ENCODE assay signal across 10 cellular contexts in genomic region chr19:11849264-11849615, GRCh38. TPM values are rescaled to one million over a fixed set of nuclear protein-coding genes. Genes with fewer than 3 reads are reported as not detected.
A peak's percentile ranks its signal among the peaks of the same experiment; 100 is the strongest.
DNase-seq lines count a peak whose midpoint lies in the region; ATAC-seq and TF ChIP-seq lines count a peak whose summit lies in the region.
"Had no signal": no experiment of that assay in that cellular context is flagged by ENCODE, and none has a peak within 500 bp of the region (broad histone marks: within the 10 kb centered on the region; RNA-seq: fewer than 3 reads in every experiment).

No MANE protein-coding gene starts in this region.

- peak overlapping the region; percentile 79 for H3K4me2 ChIP-seq in hepatocyte

- H3K4me3 ChIP-seq in WERI-Rb-1 (ENCODE audit: low read depth, low read length) = peak overlapping the region; percentile 89
- peak overlapping the region; percentile 39 for H3K4me3 ChIP-seq in hepatocyte
- peak overlapping the region; percentile 60 to 91 (median 70) for H3K4me3 ChIP-seq in spleen

- no peak for ATAC-seq in HG03159 (IDR thresholded peaks at IDR 0.05; ENCODE audit: unreplicated experiment)

- H3K27me3 ChIP-seq in WERI-Rb-1 (ENCODE audit: insufficient read depth, low read depth, severe bottlenecking) = no peaks in the 10 kb centered on the region
- no peaks in the 10 kb centered on the region for H3K27me3 ChIP-seq in hepatocyte
- H3K27me3 ChIP-seq in spleen (replicated peaks in 1 of 7) = no peaks in the 10 kb centered on the region

- H3K4me1 ChIP-seq in hepatocyte (ENCODE audit: insufficient read depth) (no peaks in the 10 kb centered on the region), spleen (peaks cover 5 to 30% (median 20%) of the 10 kb centered on the region in 6 donors)

- no peaks in the 10 kb centered on the region for H3K9me2 ChIP-seq in hepatocyte (replicated peaks; ENCODE audit: insufficient read depth)

- H3K36me3 Mint-ChIP-seq in CD14-positive monocyte (peaks cover 3 to 25% of the 10 kb centered on the region in 2 donors), HFFc6 (ENCODE audit: low read depth) (peaks cover 11% of the 10 kb centered on the region; the same call in 1 of the 2 replicates)

- peak overlapping the region in 6 of 7 donors; percentile 17 to 82 (median 68) for H3K27ac Mint-ChIP-seq in CD14-positive monocyte
- H3K27ac Mint-ChIP-seq in HFFc6 = no peak overlapping the region

- H2AFZ ChIP-seq in hepatocyte = no peak overlapping the region

- TF ChIP-seq CTCF in CD14-positive monocyte (IDR thresholded peaks at IDR 0.05) (no peak), HFFc6 (IDR thresholded peaks at IDR 0.05) (no peak), WERI-Rb-1 (IDR thresholded peaks at IDR 0.05; ENCODE audit: low read depth, low read length) (no peak), hepatocyte (IDR thresholded peaks at IDR 0.05; ENCODE audit: poor library complexity) (no peak), spleen (IDR thresholded peaks at IDR 0.05 in 8 of 11, conservative IDR thresholded peaks at IDR 0.05 in 3 of 11) (no peak)

- no peak for DNase-seq in CD14-positive monocyte (ENCODE audit: low spot score)
- DNase-seq in HFFc6 = no peak
- no peak for DNase-seq in WERI-Rb-1
- no peak for DNase-seq in hepatocyte (ENCODE audit: low spot score)
- DNase-seq in spleen = no peak
- no peak for DNase-seq in ureter (ENCODE audit: low spot score)
- no peak for DNase-seq in NCI-H1694 treated with DMSO at 0.1 percent for 48 hours (lab: John Stamatoyannopoulos, UW)

- H3K27ac ChIP-seq in WERI-Rb-1 (peak overlapping the region; percentile 86), hepatocyte (peak overlapping the region; percentile 73), spleen (peak overlapping the region; percentile 61 to 89 (median 82))
- H3K27ac ChIP-seq: epithelial cell of prostate had no signal

- H3K9me3 Mint-ChIP-seq in CD14-positive monocyte (peaks cover 28 to 80% (median 54%) of the 10 kb centered on the region in 7 donors), HFFc6 (peaks cover 5% of the 10 kb centered on the region; the same call in 1 of the 2 replicates)

- H3K9me3 ChIP-seq in WERI-Rb-1 (ENCODE audit: severe bottlenecking) = no peaks in the 10 kb centered on the region
- H3K9me3 ChIP-seq in hepatocyte (ENCODE audit: low read depth) = no peaks in the 10 kb centered on the region
- peaks cover 0 to 20% (median 7%) of the 10 kb centered on the region in 8 donors for H3K9me3 ChIP-seq in spleen

- intact Hi-C loops in CD14-positive monocyte (cut with micrococcal nuclease) (no loop called here), spleen (cut with DNase I; ENCODE audit: low total_unique reads) (no loop called here)

- H3K4me1 Mint-ChIP-seq in CD14-positive monocyte (peaks cover 20% of the 10 kb centered on the region), HFFc6 (ENCODE audit: low read depth) (peaks cover 5% of the 10 kb centered on the region)

- no peak for TF ChIP-seq POLR2A in spleen (IDR thresholded peaks at IDR 0.05)

- 57% methylated on average over 8 of the region's 8 CpGs for WGBS in hepatocyte (ENCODE audit: low lambda C conversion rate, missing lambda C conversion rate)
- WGBS in spleen, 5 donors = 2 to 11% (median 8%) methylated on average over 8 of the region's 8 CpGs

- H3K79me2 ChIP-seq in hepatocyte = peaks cover 2% of the 10 kb centered on the region

- H3K36me3 ChIP-seq in WERI-Rb-1 (peaks cover 27% of the 10 kb centered on the region), hepatocyte (replicated peaks; ENCODE audit: insufficient read depth, low read depth) (no peaks in the 10 kb centered on the region), spleen (peaks cover 0 to 28% (median 0%) of the 10 kb centered on the region in 6 donors)

- peaks cover 0 to 5% (median 2%) of the 10 kb centered on the region in 3 donors for H3K27me3 Mint-ChIP-seq in CD14-positive monocyte (ENCODE audit: low read depth in 3 of 3)
- H3K27me3 Mint-ChIP-seq in HFFc6 (ENCODE audit: insufficient read depth) = peaks cover 14% of the 10 kb centered on the region

- no peaks in the 10 kb centered on the region for H4K20me1 ChIP-seq in hepatocyte (ENCODE audit: insufficient read depth, poor library complexity, severe bottlenecking)

- H3K4me3 Mint-ChIP-seq in CD14-positive monocyte (peak overlapping the region; percentile 84 to 90), HFFc6 (peak overlapping the region; percentile 54)

RNA-seq across cellular contexts. Expression of gene ZNF439, which starts 0.7 kb away (rescaled TPM):
- polyA plus RNA-seq in CD14-positive monocyte (under 1 TPM; 0.31 to 0.82 TPM), hepatocyte (2.3 and 2.6 TPM in 2 replicates), spleen (10 to 100 TPM; 10.2 to 16.7 (median 11.3) TPM)
- total RNA-seq in HFFc6 (2021; fragmentation: NEBNext Ultra II Directional; extraction: Animal tissue kit (Norgen Biotek cat#: 25700)) = 1 to 10 TPM in 3 of 6 experiments, under 1 TPM in 3; 0.71 to 1.7 (median 0.92) TPM
- total RNA-seq in hepatocyte (3.8 and 4.6 TPM in 2 replicates), spleen (10 to 100 TPM; 14.1 to 19.4 (median 15.9) TPM), ureter (25.3 TPM)
- total RNA-seq: H1 had no signal

RNA-seq across cellular contexts. Expression of gene ZNF440, which starts 35.2 kb away (rescaled TPM):
- 1 to 10 TPM; 2.4 to 3.4 TPM for polyA plus RNA-seq in CD14-positive monocyte
- 1 to 10 TPM; 4.9 to 7.7 (median 6.6) TPM for total RNA-seq in HFFc6 (2021; fragmentation: NEBNext Ultra II Directional; extraction: Animal tissue kit (Norgen Biotek cat#: 25700))
- total RNA-seq in hepatocyte = 13.6 and 17.0 TPM in 2 replicates
- 1.9 and 3.0 TPM in 2 replicates for polyA plus RNA-seq in hepatocyte
- 10 to 100 TPM; 12.7 to 19.0 (median 17.5) TPM for total RNA-seq in spleen
- 1 to 10 TPM; 2.6 to 4.8 (median 2.7) TPM for polyA plus RNA-seq in spleen
- 74.7 TPM for total RNA-seq in ureter

RNA-seq across cellular contexts. Expression of gene ZNF69, which starts 38.3 kb away (rescaled TPM):
- 1 to 10 TPM in 1 of 2 donors, under 1 TPM in 1; 0.98 to 1.7 TPM for polyA plus RNA-seq in CD14-positive monocyte
- 1 to 10 TPM; 3.1 to 8.8 (median 4.0) TPM for total RNA-seq in HFFc6 (2021; fragmentation: NEBNext Ultra II Directional; extraction: Animal tissue kit (Norgen Biotek cat#: 25700))
- total RNA-seq in hepatocyte = 24.6 and 51.7 TPM in 2 replicates
- polyA plus RNA-seq in hepatocyte = 13.7 and 13.8 TPM in 2 replicates
- total RNA-seq in spleen = 10 to 100 TPM in 1 of 7 donors, 1 to 10 TPM in 6; 3.1 to 11.0 (median 5.9) TPM
- 1 to 10 TPM; 1.8 to 3.4 (median 2.9) TPM for polyA plus RNA-seq in spleen
- total RNA-seq in ureter = 17.9 TPM

RNA-seq across cellular contexts. Expression of gene ZNF491, which starts 50.9 kb away (rescaled TPM):
- polyA plus RNA-seq in CD14-positive monocyte (under 1 TPM in 1 of 2 donors, not detected in 1; 0.27 TPM), hepatocyte (0.95 and 2.0 TPM in 2 replicates), spleen (under 1 TPM; 0.61 to 0.86 (median 0.68) TPM)
- 1 to 10 TPM; 1.3 to 2.4 (median 1.5) TPM for total RNA-seq in HFFc6 (2021; fragmentation: NEBNext Ultra II Directional; extraction: Animal tissue kit (Norgen Biotek cat#: 25700))
- total RNA-seq in hepatocyte (2.9 and 4.8 TPM in 2 replicates), spleen (1 to 10 TPM; 1.2 to 3.5 (median 2.6) TPM), ureter (2.3 TPM)

Comparison
In these comparisons a context has a peak if more than half of its experiments do, and no peak if none do; other contexts are left out.
1. H3K4me3 ChIP-seq: peak in every context shown above with its lines; median percentile 89 in WERI-Rb-1; 70 in spleen; 39 in hepatocyte.